8 cellular contexts compared by ENCODE assay signal in the genomic region with DNA sequence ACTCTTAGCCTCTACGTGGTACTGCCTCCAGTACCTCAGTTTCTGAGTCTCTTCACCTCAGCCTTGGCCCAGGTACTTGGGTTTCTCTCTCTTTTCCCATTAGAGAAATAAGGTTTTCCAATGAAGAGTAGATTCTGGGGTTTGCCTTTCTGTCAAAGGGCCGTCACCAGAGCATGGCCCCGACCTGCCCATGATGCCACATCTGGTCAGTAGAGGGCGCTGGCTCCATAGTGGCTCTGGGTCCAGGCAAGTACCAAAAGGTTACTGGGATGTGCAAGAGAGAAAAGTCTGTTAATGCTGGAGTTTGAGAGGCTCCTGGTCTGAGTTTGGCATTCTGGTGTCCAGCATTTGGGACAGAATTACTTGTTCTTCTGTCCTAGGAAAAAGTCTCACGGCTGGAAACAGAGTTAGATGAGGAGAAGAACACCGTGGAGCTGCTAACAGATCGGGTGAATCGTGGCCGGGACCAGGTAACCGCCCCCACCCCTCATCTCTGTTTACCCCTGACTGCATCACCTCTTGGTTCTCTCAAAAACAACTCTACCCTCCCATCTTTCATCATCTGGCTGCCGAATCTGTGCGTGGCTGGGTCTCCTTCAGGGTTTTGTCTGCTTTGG. TPM values are rescaled to one million over a fixed set of nuclear protein-coding genes. Genes with fewer than 3 reads are reported as not detected.
DNase-seq lines count a peak whose midpoint lies in the region; ATAC-seq, FAIRE-seq and TF ChIP-seq lines count a peak whose summit lies in the region.

No MANE protein-coding gene starts in this region.

- no peaks in the 10 kb centered on the region for H3K79me2 ChIP-seq in K562 (ENCODE audit: control insufficient read depth, insufficient read depth, low read length)

- no peaks in the 10 kb centered on the region for H3K36me3 ChIP-seq in K562 (ENCODE audit: control insufficient read depth, insufficient read depth, low read length)

- H3K9me3 ChIP-seq in K562 (replicated peaks; ENCODE audit: control insufficient read depth, insufficient read depth, low read depth, low read length): no peaks in the 10 kb centered on the region

- FAIRE-seq in K562 (lab: Jason Lieb, UNC): peak; percentile 90

- DNase-seq in NCI-H2081 (lab: John Stamatoyannopoulos, UW) (peak; percentile 64 to 66), NCI-H2081 treated with DMSO at 0.1 percent for 48 hours (lab: John Stamatoyannopoulos, UW) (no peak), NCI-H146 treated with DMSO at 0.1 percent for 48 hours (lab: John Stamatoyannopoulos, UW; ENCODE audit: unreplicated experiment) (peak; percentile 35), UCSD-AML1 (lab: John Stamatoyannopoulos, UW; ENCODE audit: unreplicated experiment) (peak; percentile 70), K562 (ENCODE audit: extremely low read depth in 1 of 4, low spot score in 3 of 4) (peak; percentile 76 to 84 (median 80)), iPS-NIHi7 (ENCODE audit: extremely low spot score) (peak; percentile 83), middle frontal gyrus (ENCODE audit: extremely low spot score, low spot score) (no peak)
- peak; percentile 62 to 72 (median 66) for DNase-seq in stimulated activated CD4-positive, alpha-beta T cell treated with anti-CD3 and anti-CD28 coated beads, Interleukin-1b, Interleukin-23, amount 100 ng/mL, for 24 hours (ENCODE audit: low read depth in 4 of 4, low spot score in 1 of 4)

- no peak for TF ChIP-seq EP300 in K562 (IDR thresholded peaks at IDR 0.05; ENCODE audit: low read length)

- no peak overlapping the region for H3K27ac ChIP-seq in K562 (ENCODE audit: extremely low read depth, low read depth, low read length)

- no peak for TF ChIP-seq POLR2A in K562 (conservative IDR thresholded peaks at IDR 0.05)

- in situ Hi-C loops in K562 (cut with MboI): loop anchor here (5.0 kb wide), 1 partner anchor 203 kb away; no protein-coding TSS in a partner anchor

- peaks cover 7 to 17% of the 10 kb centered on the region in 2 experiments; a peak in 4 of 5 replicates for H3K4me1 ChIP-seq in K562 (replicated peaks in 1 of 2; ENCODE audit: control insufficient read depth in 2 of 2, insufficient read depth in 2 of 2, low read length in 2 of 2)

- H4K20me1 ChIP-seq in K562 (replicated peaks; ENCODE audit: control insufficient read depth, insufficient read depth, low read length): no peaks in the 10 kb centered on the region; the same call in none of the 2 replicates

- peak; percentile 86 for ATAC-seq in K562

- peak; percentile 87 to 90 for TF ChIP-seq RAD21 in K562 (CRISPR knock-in tag; conservative IDR thresholded peaks at IDR 0.05 in 1 of 2, IDR thresholded peaks at IDR 0.05 in 1 of 2)

- POLR2A ChIA-PET in K562 (lab: Yijun Ruan, JAX): interaction anchor here (0.8 kb wide), 1 partner anchor 11 kb away, joined by 4 read pairs; no protein-coding TSS in a partner anchor

- intact Hi-C loops in K562 (cut with micrococcal nuclease): loop anchor here (1.0 to 5.0 kb wide), 3 partner anchors 77 to 302 kb away; a partner anchor contains a TSS

- no peak overlapping the region for H3K9ac ChIP-seq in K562 (ENCODE audit: insufficient read depth in 1 of 2, low read depth in 2 of 2, low read length in 2 of 2)

- H3K27me3 ChIP-seq in K562 (ENCODE audit: control insufficient read depth in 2 of 2, insufficient read depth in 2 of 2, low read length in 2 of 2): peaks cover 17 to 20% of the 10 kb centered on the region in 2 experiments; a peak in 4 of 5 replicates

- WGBS in K562 (ENCODE audit: insufficient coverage, low coverage, missing lambda C conversion rate): 26% methylated on average over 12 of the region's 12 CpGs

- no peak overlapping the region for H3K4me2 ChIP-seq in K562 (ENCODE audit: insufficient read depth, low read length)

- no peak overlapping the region for H2AFZ ChIP-seq in K562 (ENCODE audit: low read depth, low read length)

- H3K4me3 ChIP-seq in K562: no peak overlapping the region

- CTCF ChIA-PET in K562 (lab: Yijun Ruan, JAX; ENCODE audit: low intra/inter-chr PET ratio): interaction anchor here (0.8 to 1.6 kb wide), 4 partner anchors 91 to 301 kb away, joined by 3 to 5 read pairs (median 3); no protein-coding TSS in a partner anchor

- no TSS peak for BruUV-seq in K562 (replicated peaks; lab: Mats Ljungman, UMichigan)

- peak; percentile 89 to 95 (median 95) for TF ChIP-seq CTCF in K562 (IDR thresholded peaks at IDR 0.05 in 2 of 3, conservative IDR thresholded peaks at IDR 0.05 in 1 of 3; ENCODE audit: insufficient read depth in 2 of 3, low read depth in 1 of 3, low read length in 3 of 3)

- H3K9me1 ChIP-seq in K562 (ENCODE audit: control insufficient read depth, insufficient read depth, low read length): no peaks in the 10 kb centered on the region

TF ChIP-seq in K562, 482 proteins besides CTCF, POLR2A, EP300 and RAD21 (continues in another document):
- TF ChIP-seq RB1 (IDR thresholded peaks at IDR 0.05; ENCODE audit: low read depth): peak; percentile 40; the same call in 1 of the 2 replicates
- 0 out of 4 replicates have a peak, but pooled peaks of 1 of the 2 experiments have one; percentile 54 for TF ChIP-seq TBL1XR1 (IDR thresholded peaks at IDR 0.05; ENCODE audit: low read length in 2 of 2)
- TF ChIP-seq CREB1 (IDR thresholded peaks at IDR 0.05): no peak
- TF ChIP-seq CREB1 (CRISPR knock-in tag; IDR thresholded peaks at IDR 0.05): 0 out of 2 replicates have a peak, but pooled peaks have one; percentile 22
- peak; percentile 60 for TF ChIP-seq CREM (IDR thresholded peaks at IDR 0.05; ENCODE audit: low read depth)
- TF ChIP-seq JUND (IDR thresholded peaks at IDR 0.05; ENCODE audit: borderline replicate concordance, low read depth, low read length): peak; percentile 54
- no peak for TF ChIP-seq JUND (tag; IDR thresholded peaks at IDR 0.05; ENCODE audit: borderline replicate concordance, low read depth, low read length)
- no peak for TF ChIP-seq NCOA4 (IDR thresholded peaks at IDR 0.05; ENCODE audit: partially characterized antibody)
- 0 out of 2 replicates have a peak, but pooled peaks have one; percentile 25 for TF ChIP-seq JUN (IDR thresholded peaks at IDR 0.05; ENCODE audit: borderline replicate concordance, low read depth, low read length)
- TF ChIP-seq JUN (CRISPR knock-in tag; IDR thresholded peaks at IDR 0.05; ENCODE audit: borderline replicate concordance): no peak
- TF ChIP-seq CTBP1 (IDR thresholded peaks at IDR 0.05; ENCODE audit: borderline replicate concordance): peak; percentile 44; the same call in 1 of the 2 replicates

RNA-seq across cellular contexts. Expression of a gene that starts 5.3 kb away (rescaled TPM):
- total RNA-seq in K562 (2011; cell fraction: chromatin; rRNA removed; ENCODE audit: low replicate concordance): 3.5 and 4.6 TPM in 2 replicates
- 1.7 and 2.0 TPM in 2 replicates for total RNA-seq in K562 (2011; cell fraction: nucleolus; rRNA removed)
- total RNA-seq in K562 (2011; cell fraction: nucleoplasm; rRNA removed): 3.4 and 5.6 TPM in 2 replicates
- total RNA-seq in K562 (2014; rRNA removed) (1.4 and 1.6 TPM in 2 replicates), K562 (2014; rRNA removed; fragmentation: Illumina TruSeq; extraction: Trizol) (1.2 and 1.6 TPM in 2 replicates), K562 (2015; rRNA removed; fragmentation: Illumina TruSeq; extraction: Trizol) (0.54 and 0.68 TPM in 2 replicates), K562 (2021) (1.4 and 2.0 TPM in 2 replicates)
- polyA plus RNA-seq in K562 (2011; rRNA removed) (1.5 and 2.4 TPM in 2 replicates), K562 (2014; fragmentation: Illumina TruSeq; extraction: Trizol) (1.9 and 2.2 TPM in 2 replicates), K562 (2014; fragmentation: Nextera tagmentation; extraction: Ambion mirVana) (1 to 10 TPM; 1.7 to 2.0 TPM), K562 (2014; rRNA removed) (1.7 TPM in 2 replicates)
- polyA plus RNA-seq in K562 (2011; cell fraction: cytosol; rRNA removed): 1.1 and 2.3 TPM in 2 replicates
- 1.2 and 1.7 TPM in 2 replicates for polyA plus RNA-seq in K562 (2011; cell fraction: nucleus; rRNA removed)
- 1.4 and 2.7 TPM in 2 replicates for polyA plus RNA-seq in K562 (2012)
- 2.3 and 2.7 TPM in 2 replicates for polyA minus RNA-seq in K562 (2011; rRNA and poly(A)+ RNA removed)
- 1.0 and 1.8 TPM in 2 replicates for polyA minus RNA-seq in K562 (2011; cell fraction: cytosol; rRNA and poly(A)+ RNA removed)
- polyA minus RNA-seq in K562 (2011; cell fraction: nucleus; rRNA and poly(A)+ RNA removed): 0.40 and 1.1 TPM in 2 replicates

RNA-seq across cellular contexts. Expression of a gene that starts 23.6 kb away (rescaled TPM):
- 0.30 and 0.32 TPM in 2 replicates for total RNA-seq in K562 (2011; cell fraction: chromatin; rRNA removed; ENCODE audit: low replicate concordance)
- total RNA-seq in K562 (2011; cell fraction: nucleolus; rRNA removed): under 0.01 and 0.39 TPM in 2 replicates
- total RNA-seq in K562 (2011; cell fraction: nucleoplasm; rRNA removed): 0.31 and 0.59 TPM in 2 replicates
- total RNA-seq in K562 (2014; rRNA removed): 1.4 TPM in 1 of 2 replicates, not detected in the other
- 0.04 and 0.06 TPM in 2 replicates for total RNA-seq in K562 (2014; rRNA removed; fragmentation: Illumina TruSeq; extraction: Trizol)
- total RNA-seq in K562 (2015; rRNA removed; fragmentation: Illumina TruSeq; extraction: Trizol): 0.07 TPM in 1 of 2 replicates, not detected in the other
- total RNA-seq in K562 (2021): 0.27 and 0.34 TPM in 2 replicates
- 0.14 and 0.16 TPM in 2 replicates for polyA plus RNA-seq in K562 (2011; rRNA removed)
- polyA plus RNA-seq in K562 (2011; cell fraction: cytosol; rRNA removed): 0.03 and 0.13 TPM in 2 replicates
- 0.40 and 0.88 TPM in 2 replicates for polyA plus RNA-seq in K562 (2011; cell fraction: nucleus; rRNA removed)
- 0.04 and 0.09 TPM in 2 replicates for polyA plus RNA-seq in K562 (2012)
- 0.03 and 0.19 TPM in 2 replicates for polyA plus RNA-seq in K562 (2014; fragmentation: Illumina TruSeq; extraction: Trizol)
- polyA plus RNA-seq in K562 (2014; fragmentation: Nextera tagmentation; extraction: Ambion mirVana): under 1 TPM in 1 of 2 experiments, not detected in 1; 0.18 TPM
- 0.09 TPM in 1 of 2 replicates, not detected in the other for polyA plus RNA-seq in K562 (2014; rRNA removed)
- 0.04 TPM in 1 of 2 replicates, not detected in the other for polyA minus RNA-seq in K562 (2011; rRNA and poly(A)+ RNA removed)
- polyA minus RNA-seq in K562 (2011; cell fraction: cytosol; rRNA and poly(A)+ RNA removed): 0.27 TPM in 1 of 2 replicates, not detected in the other
- 0.11 and 0.13 TPM in 2 replicates for polyA minus RNA-seq in K562 (2011; cell fraction: nucleus; rRNA and poly(A)+ RNA removed)

Comparison
In these comparisons a context has a peak if more than half of its experiments do, and no peak if none do; other contexts are left out.
1. DNase-seq: peak in NCI-H2081 (2 of 2), NCI-H146 treated with DMSO at 0.1 percent for 48 hours (single experiment), UCSD-AML1 (single experiment), K562 (4 of 4), iPS-NIHi7 (single experiment) and stimulated activated CD4-positive, alpha-beta T cell treated with anti-CD3 and anti-CD28 coated beads, Interleukin-1b, Interleukin-23, amount 100 ng/mL, for 24 hours (4 of 4); none in NCI-H2081 treated with DMSO at 0.1 percent for 48 hours (single experiment) and middle frontal gyrus (single experiment).